8 cellular contexts compared by ENCODE assay signal in the genomic region with DNA sequence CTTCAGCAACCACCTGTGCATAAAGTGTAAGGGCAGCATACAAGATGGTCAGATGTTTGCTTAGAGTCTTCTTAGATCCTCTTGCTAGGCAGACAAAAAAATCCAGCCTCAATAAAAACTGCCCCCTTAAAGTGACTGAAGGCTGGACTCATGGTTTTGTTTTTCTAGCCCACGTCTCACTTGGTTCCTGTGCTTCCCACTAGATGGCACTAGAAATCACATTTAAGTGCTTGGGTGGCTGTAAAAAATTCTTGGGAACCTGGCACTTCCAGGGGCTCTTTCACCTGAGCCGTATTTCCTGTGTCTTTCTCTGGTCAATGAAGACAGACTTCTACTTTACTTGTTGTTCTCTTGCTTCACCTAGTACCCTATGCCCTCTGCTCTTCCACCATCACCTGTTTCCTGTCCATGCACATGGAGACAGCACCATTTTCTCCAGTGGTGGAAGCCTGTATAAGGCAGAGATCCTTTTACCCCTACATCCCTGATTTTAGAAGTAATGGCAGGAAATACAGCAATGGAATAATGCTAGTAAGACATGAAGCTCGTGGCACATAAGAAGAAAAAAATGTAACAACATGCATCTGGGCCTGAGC. TPM values are rescaled to one million over a fixed set of nuclear protein-coding genes. Genes with fewer than 3 reads are reported as not detected.
A peak's percentile ranks its signal among the peaks of the same experiment; 100 is the strongest.
DNase-seq lines count a peak whose midpoint lies in the region; ATAC-seq, FAIRE-seq and TF ChIP-seq lines count a peak whose summit lies in the region.

No MANE protein-coding gene starts in this region.

- H3K27me3 ChIP-seq in thoracic aorta (replicated peaks; ENCODE audit: insufficient read depth) = no peaks in the 10 kb centered on the region

- peaks cover 13 to 21% of the 10 kb centered on the region in 2 donors for H3K4me1 Mint-ChIP-seq in immature natural killer cell
- H3K4me1 Mint-ChIP-seq in T-helper 2 cell treated with Interferon-gamma antibody and Interleukin-4, amounts not matched to agents 5 μg/mL and 100 μg/mL, for 36 hours (ENCODE audit: low read depth) = peaks cover 6% of the 10 kb centered on the region

- ATAC-seq in thoracic aorta (ENCODE audit: insufficient number of reproducible peaks, low FRiP score, low read depth) (peak; percentile 48), HG03039 (IDR thresholded peaks at IDR 0.05; ENCODE audit: unreplicated experiment) (no peak)

- FAIRE-seq in GM19239 (lab: Jason Lieb, UNC) = peak; percentile 35

- H3K36me3 ChIP-seq in thoracic aorta = peaks cover 3% of the 10 kb centered on the region

- H3K27ac Mint-ChIP-seq in immature natural killer cell = peak overlapping the region in 1 of 6 donors; percentile 41
- no peak overlapping the region for H3K27ac Mint-ChIP-seq in T-helper 2 cell treated with Interferon-gamma antibody and Interleukin-4, amounts not matched to agents 5 μg/mL and 100 μg/mL, for 36 hours

- TF ChIP-seq CTCF in AG10803 (conservative IDR thresholded peaks at IDR 0.05; ENCODE audit: low read length) (peak; percentile 84), thoracic aorta (IDR thresholded peaks at IDR 0.05) (peak; percentile 78)

- DNase-seq in AG10803 (ENCODE audit: low read depth) (peak; percentile 37), GM19239 (ENCODE audit: insufficient read length, low spot score) (no peak), NCI-H2227 treated with DMSO at 0.1 percent for 48 hours (lab: John Stamatoyannopoulos, UW) (peak; percentile 64), astrocyte of the hippocampus (ENCODE audit: low read depth, low spot score) (peak; percentile 65), immature natural killer cell (peak; percentile 21 to 30 (median 25)), thoracic aorta (ENCODE audit: low spot score) (no peak)
- DNase-seq in T-helper 2 cell treated with Interferon-gamma antibody and Interleukin-4, amounts not matched to agents 5 μg/mL and 100 μg/mL, for 36 hours (ENCODE audit: low spot score) = no peak

- H3K36me3 Mint-ChIP-seq in immature natural killer cell = peaks cover 6 to 11% (median 11%) of the 10 kb centered on the region in 3 donors
- peaks cover 21% of the 10 kb centered on the region for H3K36me3 Mint-ChIP-seq in T-helper 2 cell treated with Interferon-gamma antibody and Interleukin-4, amounts not matched to agents 5 μg/mL and 100 μg/mL, for 36 hours (ENCODE audit: low read depth)

- H3K4me1 ChIP-seq in thoracic aorta (ENCODE audit: control insufficient read depth in 1 of 2, low read depth in 2 of 2) = peaks cover 0 to 1% of the 10 kb centered on the region in 2 donors

- no peaks in the 10 kb centered on the region for H3K27me3 Mint-ChIP-seq in immature natural killer cell (ENCODE audit: low read depth in 3 of 3)
- no peaks in the 10 kb centered on the region for H3K27me3 Mint-ChIP-seq in T-helper 2 cell treated with Interferon-gamma antibody and Interleukin-4, amounts not matched to agents 5 μg/mL and 100 μg/mL, for 36 hours (ENCODE audit: low read depth)

- no peak overlapping the region for H3K4me3 ChIP-seq in AG10803 (ENCODE audit: low read length)
- H3K4me3 ChIP-seq in thoracic aorta = no peak overlapping the region

- H3K4me3 Mint-ChIP-seq in immature natural killer cell = no peak overlapping the region
- H3K4me3 Mint-ChIP-seq in T-helper 2 cell treated with Interferon-gamma antibody and Interleukin-4, amounts not matched to agents 5 μg/mL and 100 μg/mL, for 36 hours = no peak overlapping the region

- H3K9me3 Mint-ChIP-seq in immature natural killer cell = no peaks in the 10 kb centered on the region
- H3K9me3 Mint-ChIP-seq in T-helper 2 cell treated with Interferon-gamma antibody and Interleukin-4, amounts not matched to agents 5 μg/mL and 100 μg/mL, for 36 hours = no peaks in the 10 kb centered on the region

- H3K27ac ChIP-seq in thoracic aorta = no peak overlapping the region

- no peaks in the 10 kb centered on the region for H3K9me3 ChIP-seq in thoracic aorta

RNA-seq across cellular contexts. Expression of a gene that starts 20.0 kb away (rescaled TPM):
- 10 to 100 TPM; 15.1 to 42.9 (median 19.9) TPM for polyA plus RNA-seq in immature natural killer cell
- 10 to 100 TPM; 15.7 to 24.8 TPM for total RNA-seq in thoracic aorta

RNA-seq across cellular contexts. Expression of a gene that starts 39.8 kb away (rescaled TPM):
- 1 to 10 TPM in 1 of 3 donors, under 1 TPM in 2; 0.52 to 1.2 (median 0.99) TPM for polyA plus RNA-seq in immature natural killer cell
- 1 to 10 TPM; 5.8 to 7.5 TPM for total RNA-seq in thoracic aorta

RNA-seq across cellular contexts. Expression of a gene that starts 59.6 kb away (rescaled TPM):
- polyA plus RNA-seq in immature natural killer cell = 10 to 100 TPM; 21.7 to 31.1 (median 24.0) TPM
- total RNA-seq in thoracic aorta = 10 to 100 TPM; 25.5 to 26.1 TPM

Comparison
In these comparisons a context has a peak if more than half of its experiments do, and no peak if none do; other contexts are left out.
1. DNase-seq: peak in AG10803 (single experiment), NCI-H2227 treated with DMSO at 0.1 percent for 48 hours (single experiment), astrocyte of the hippocampus (single experiment) and immature natural killer cell (3 of 3); none in GM19239 (single experiment), thoracic aorta (single experiment) and T-helper 2 cell treated with Interferon-gamma antibody and Interleukin-4, amounts not matched to agents 5 μg/mL and 100 μg/mL, for 36 hours (single experiment).